ENCODE assay signal across 1 cellular context in the genomic region with DNA sequence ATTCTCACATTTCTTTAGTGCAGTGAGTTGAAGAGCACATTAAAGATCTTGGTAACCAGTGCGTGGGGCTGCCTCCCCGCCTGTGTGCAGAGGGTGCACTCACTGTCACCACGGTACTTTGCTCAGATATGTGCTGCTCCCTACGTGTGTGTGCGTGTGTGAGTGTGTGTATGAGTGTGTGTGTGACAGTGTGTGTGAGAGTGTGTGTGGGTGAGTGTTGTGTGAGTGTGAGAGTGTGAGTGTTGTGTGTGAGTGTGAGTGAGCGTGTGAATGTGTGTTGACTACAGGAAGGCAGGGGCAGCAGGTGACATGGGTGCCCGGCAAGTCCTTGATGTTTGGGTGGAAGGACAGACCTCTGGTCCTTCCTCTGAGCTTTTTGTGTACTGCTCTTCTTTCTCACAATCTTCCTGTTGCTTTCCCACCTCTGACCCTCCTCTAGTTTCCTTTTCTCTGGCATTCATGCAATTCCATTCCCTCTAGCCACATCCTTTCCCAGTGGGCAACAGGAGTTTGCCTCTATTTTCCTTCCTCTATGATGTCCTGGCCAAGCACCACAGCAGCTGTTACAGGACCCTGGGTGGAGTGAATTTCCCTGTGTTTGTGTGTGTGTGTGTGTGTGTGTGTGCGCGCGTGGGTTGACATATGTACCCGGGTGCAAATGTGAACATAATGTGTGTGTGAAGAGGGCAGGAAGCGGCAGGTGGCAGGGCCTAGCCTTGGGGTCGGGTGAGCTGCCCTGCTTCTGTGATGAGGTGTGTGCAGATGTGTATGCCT.
TF ChIP-seq lines count a peak whose summit lies in the region.

No MANE protein-coding gene starts in this region.

TF ChIP-seq in HepG2, 621 proteins besides CTCF, POLR2A, EP300 and RAD21:
- TF ChIP-seq ZNF646 (CRISPR knock-in tag; IDR thresholded peaks at IDR 0.05): 0 out of 2 replicates have a peak, but pooled peaks have one; percentile 52
- TF ChIP-seq, protein P1, sequence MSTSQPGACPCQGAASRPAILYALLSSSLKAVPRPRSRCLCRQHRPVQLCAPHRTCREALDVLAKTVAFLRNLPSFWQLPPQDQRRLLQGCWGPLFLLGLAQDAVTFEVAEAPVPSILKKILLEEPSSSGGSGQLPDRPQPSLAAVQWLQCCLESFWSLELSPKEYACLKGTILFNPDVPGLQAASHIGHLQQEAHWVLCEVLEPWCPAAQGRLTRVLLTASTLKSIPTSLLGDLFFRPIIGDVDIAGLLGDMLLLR (CRISPR knock-in tag; IDR thresholded peaks at IDR 0.05): no peak
TF ChIP-seq in HepG2: peak in this region for 1.
